Comparison of ENCODE assay signal across 15 cellular contexts in genomic region chr20:20793570-20793969, GRCh38.
DNase-seq lines count a peak whose midpoint lies in the region; ATAC-seq and TF ChIP-seq lines count a peak whose summit lies in the region.
"Had no signal": no experiment of that assay in that cellular context is flagged by ENCODE, and none has a peak within 500 bp of the region (broad histone marks: within the 10 kb centered on the region; RNA-seq: fewer than 3 reads in every experiment).

No MANE protein-coding gene starts in this region.

- H3F3A ChIP-seq in GM23338 (replicated peaks; ENCODE audit: low read depth), result no peaks in the 10 kb centered on the region

- peaks cover 8% of the 10 kb centered on the region for H3K27me3 Mint-ChIP-seq in GM23338 (ENCODE audit: insufficient read depth, low read depth, poor library complexity)
- H3K27me3 Mint-ChIP-seq in activated T-helper 2 cell treated with anti-CD3 and anti-CD28 coated beads, Interferon-gamma antibody, Interleukin-2, Interleukin-4, amounts not matched to agents 10 μg/mL and 5 μg/mL and 100 μg/mL, durations not matched to agents 14 hours and 24 hours and 36 hours (ENCODE audit: low read depth), result no peaks in the 10 kb centered on the region
- no peaks in the 10 kb centered on the region for H3K27me3 Mint-ChIP-seq in osteocyte (ENCODE audit: unreplicated experiment)

- H3K9me3 ChIP-seq in RWPE2 (ENCODE audit: severe bottlenecking), result no peaks in the 10 kb centered on the region

- no peaks in the 10 kb centered on the region for H3K36me3 ChIP-seq in GM23338 (ENCODE audit: insufficient read depth)
- H3K36me3 ChIP-seq in RWPE2 (ENCODE audit: low read depth), result no peaks in the 10 kb centered on the region

- no peaks in the 10 kb centered on the region for H3K9me2 ChIP-seq in GM23338 (ENCODE audit: insufficient read depth)

- H3K27me3 ChIP-seq in GM23338 (ENCODE audit: insufficient read depth) (no peaks in the 10 kb centered on the region), RWPE2 (ENCODE audit: insufficient read depth, poor library complexity, severe bottlenecking) (no peaks in the 10 kb centered on the region)

- H3K4me1 ChIP-seq in GM23338 (ENCODE audit: insufficient read depth), result no peaks in the 10 kb centered on the region
- H3K4me1 ChIP-seq in RWPE2 (ENCODE audit: insufficient read depth, poor library complexity, severe bottlenecking), result no peaks in the 10 kb centered on the region

- H3K36me3 Mint-ChIP-seq in GM23338 (ENCODE audit: low read depth) (no peaks in the 10 kb centered on the region), osteocyte (ENCODE audit: unreplicated experiment) (no peaks in the 10 kb centered on the region)
- H3K36me3 Mint-ChIP-seq in activated T-helper 2 cell treated with anti-CD3 and anti-CD28 coated beads, Interferon-gamma antibody, Interleukin-2, Interleukin-4, amounts not matched to agents 10 μg/mL and 5 μg/mL and 100 μg/mL, durations not matched to agents 14 hours and 24 hours and 36 hours (ENCODE audit: low read depth), result no peaks in the 10 kb centered on the region

- H4K20me1 ChIP-seq in GM23338 (replicated peaks; ENCODE audit: insufficient read depth), result no peaks in the 10 kb centered on the region

- no peak overlapping the region for H3K4me2 ChIP-seq in GM23338

- intact Hi-C loops in activated T-helper 2 cell treated with anti-CD3 and anti-CD28 coated beads, Interferon-gamma antibody, Interleukin-2, Interleukin-4, amounts not matched to agents 10 μg/mL and 5 μg/mL and 100 μg/mL, durations not matched to agents 14 hours and 24 hours and 36 hours (cut with micrococcal nuclease), result no loop called here

- peak overlapping the region; percentile 72; the same call in 1 of the 2 replicates for H2AFZ ChIP-seq in GM23338

- no peak for ATAC-seq in GM23338
- 0 out of 3 replicates have a peak, but pooled peaks have one; percentile 16 for ATAC-seq in RWPE2 (ENCODE audit: low read depth)
- no peak for ATAC-seq in GM18873 (IDR thresholded peaks at IDR 0.05; ENCODE audit: low FRiP score, unreplicated experiment)
- ATAC-seq: HCT116 had no signal

- TF ChIP-seq CTCF in GM23338 (conservative IDR thresholded peaks at IDR 0.05; ENCODE audit: low read depth in 2 of 2) (no peak), RWPE2 (IDR thresholded peaks at IDR 0.05; ENCODE audit: poor library complexity, severe bottlenecking) (no peak), osteocyte (IDR thresholded peaks at IDR 0.05) (no peak)

- H3K4me1 Mint-ChIP-seq in GM23338, result no peaks in the 10 kb centered on the region
- no peaks in the 10 kb centered on the region for H3K4me1 Mint-ChIP-seq in activated T-helper 2 cell treated with anti-CD3 and anti-CD28 coated beads, Interferon-gamma antibody, Interleukin-2, Interleukin-4, amounts not matched to agents 10 μg/mL and 5 μg/mL and 100 μg/mL, durations not matched to agents 14 hours and 24 hours and 36 hours (ENCODE audit: low read depth)
- H3K4me1 Mint-ChIP-seq in osteocyte (ENCODE audit: unreplicated experiment), result no peaks in the 10 kb centered on the region
- H3K4me1 Mint-ChIP-seq: B cell had no signal

- no peaks in the 10 kb centered on the region for H3K79me2 ChIP-seq in GM23338 (replicated peaks; ENCODE audit: insufficient read depth)

- H3K4me3 ChIP-seq in GM23338 (no peak overlapping the region), RWPE2 (ENCODE audit: severe bottlenecking) (no peak overlapping the region)

- H3K4me3 Mint-ChIP-seq in GM23338 (no peak overlapping the region), osteocyte (ENCODE audit: unreplicated experiment) (no peak overlapping the region)
- no peak overlapping the region for H3K4me3 Mint-ChIP-seq in activated T-helper 2 cell treated with anti-CD3 and anti-CD28 coated beads, Interferon-gamma antibody, Interleukin-2, Interleukin-4, amounts not matched to agents 10 μg/mL and 5 μg/mL and 100 μg/mL, durations not matched to agents 14 hours and 24 hours and 36 hours (ENCODE audit: low read depth)
- H3K4me3 Mint-ChIP-seq: B cell; CD4-positive, alpha-beta T cell had no signal

- H3K27ac Mint-ChIP-seq in GM23338 (no peak overlapping the region), osteocyte (ENCODE audit: unreplicated experiment) (no peak overlapping the region)
- no peak overlapping the region for H3K27ac Mint-ChIP-seq in activated T-helper 2 cell treated with anti-CD3 and anti-CD28 coated beads, Interferon-gamma antibody, Interleukin-2, Interleukin-4, amounts not matched to agents 10 μg/mL and 5 μg/mL and 100 μg/mL, durations not matched to agents 14 hours and 24 hours and 36 hours
- H3K27ac Mint-ChIP-seq: B cell; CD4-positive, alpha-beta T cell had no signal

- no peaks in the 10 kb centered on the region for H3K9me3 Mint-ChIP-seq in GM23338
- H3K9me3 Mint-ChIP-seq in activated T-helper 2 cell treated with anti-CD3 and anti-CD28 coated beads, Interferon-gamma antibody, Interleukin-2, Interleukin-4, amounts not matched to agents 10 μg/mL and 5 μg/mL and 100 μg/mL, durations not matched to agents 14 hours and 24 hours and 36 hours, result no peaks in the 10 kb centered on the region
- H3K9me3 Mint-ChIP-seq in osteocyte (ENCODE audit: unreplicated experiment), result no peaks in the 10 kb centered on the region
- H3K9me3 Mint-ChIP-seq: CD4-positive, alpha-beta T cell had no signal

- H3K27ac ChIP-seq in GM23338 (ENCODE audit: low read depth), result no peak overlapping the region
- H3K27ac ChIP-seq in RWPE2 (ENCODE audit: poor library complexity, severe bottlenecking), result no peak overlapping the region

- DNase-seq in GM23338 (ENCODE audit: low spot score) (no peak), RWPE2 (ENCODE audit: low spot score) (no peak), foreskin melanocyte (peak; percentile 5), osteocyte (ENCODE audit: extremely low spot score, unreplicated experiment) (no peak)
- no peak for DNase-seq in activated T-helper 2 cell treated with anti-CD3 and anti-CD28 coated beads, Interferon-gamma antibody, Interleukin-2, Interleukin-4, amounts not matched to agents 10 μg/mL and 5 μg/mL and 100 μg/mL, durations not matched to agents 14 hours and 24 hours and 36 hours (ENCODE audit: low spot score)
- no peak for DNase-seq in activated naive CD4-positive, alpha-beta T cell treated with anti-CD3 and anti-CD28 coated beads, Interleukin-2, amount 50 U/mL, for 16 hours
- DNase-seq: C1 segment of cervical spinal cord; CD4-positive, alpha-beta T cell; DMS79; EL; GDM1; IMR-90 had no signal

TF ChIP-seq in GM23338, 12 proteins besides CTCF, POLR2A, EP300 and RAD21 (continues in another document):
- TF ChIP-seq POLR2AphosphoS5 (IDR thresholded peaks at IDR 0.05; ENCODE audit: low read depth), result no peak
- TF ChIP-seq JUNB (IDR thresholded peaks at IDR 0.05; ENCODE audit: unreplicated experiment), result no peak
- TF ChIP-seq ETS1 (IDR thresholded peaks at IDR 0.05), result no peak
- no peak for TF ChIP-seq REST (IDR thresholded peaks at IDR 0.05; ENCODE audit: unreplicated experiment)
- no peak for TF ChIP-seq CREB1 (CRISPR knock-in tag; IDR thresholded peaks at IDR 0.05; ENCODE audit: low read depth)
- TF ChIP-seq NANOG (IDR thresholded peaks at IDR 0.05; ENCODE audit: borderline replicate concordance), result no peak
- no peak for TF ChIP-seq ZNF331 (CRISPR knock-in tag; IDR thresholded peaks at IDR 0.05; ENCODE audit: low read depth)
- no peak for TF ChIP-seq EZH2 (IDR thresholded peaks at IDR 0.05; ENCODE audit: low read depth, unreplicated experiment)
- TF ChIP-seq ZNF114 (CRISPR knock-in tag; IDR thresholded peaks at IDR 0.05), result no peak
- no peak for TF ChIP-seq STAT1 (IDR thresholded peaks at IDR 0.05; ENCODE audit: unreplicated experiment)
- TF ChIP-seq EZH2phosphoT487 (IDR thresholded peaks at IDR 0.05; ENCODE audit: unreplicated experiment), result no peak
